In the genomic region with DNA sequence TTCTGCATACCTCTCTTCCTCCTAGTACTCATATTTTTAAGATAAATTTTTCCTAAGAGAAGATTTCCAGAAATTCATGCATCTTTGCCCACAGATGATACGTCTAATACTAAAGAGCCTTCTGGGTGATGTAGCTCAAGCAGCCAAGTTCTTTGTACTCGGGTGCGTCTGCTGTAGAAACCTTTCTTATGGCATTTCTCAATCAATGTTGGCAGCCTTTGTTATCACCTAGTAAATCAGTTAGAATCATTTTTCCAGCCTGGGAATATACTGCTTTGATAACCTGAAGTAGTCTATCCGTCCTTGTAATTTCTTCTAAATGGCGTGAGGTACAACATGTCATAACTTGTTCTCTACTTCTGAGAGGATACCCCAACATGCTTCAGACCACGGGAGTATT, we compare ENCODE assay signal across 19 cellular contexts.
"Had no signal": no experiment of that assay in that cellular context is flagged by ENCODE, and none has a peak within 500 bp of the region (broad histone marks: within the 10 kb centered on the region; RNA-seq: fewer than 3 reads in every experiment).

No MANE protein-coding gene starts in this region.

- H3K4me1 Mint-ChIP-seq: immature natural killer cell had no signal

- DNase-seq: cortex of kidney; effector CD8-positive, alpha-beta T cell; effector memory CD8-positive, alpha-beta T cell; foreskin keratinocyte; heart left ventricle; hypothalamus; immature natural killer cell; islet precursor cell; kidney; kidney glomerular epithelial cell; left lung; left ventricle myocardium superior; lower lobe of right lung; mesenchymal stem cell had no signal

- H3K36me3 Mint-ChIP-seq: immature natural killer cell, mesothelial cell of epicardium had no signal

- H3K27ac ChIP-seq: esophagus muscularis mucosa, foreskin keratinocyte, gastroesophageal sphincter, left lung, lower lobe of right lung had no signal

- ATAC-seq: effector memory CD8-positive, alpha-beta T cell; foreskin keratinocyte; gastroesophageal sphincter; heart left ventricle; left lung; left ventricle myocardium superior; lower lobe of right lung had no signal

- H3K4me3 ChIP-seq: esophagus muscularis mucosa, gastroesophageal sphincter, heart left ventricle, hepatocyte, left lung, lower lobe of right lung had no signal

- H3K27ac Mint-ChIP-seq: dendritic cell treated with granulocyte-macrophage colony-stimulating factor and Interleukin-4, amounts not matched to agents 40 ng/mL and 50 ng/mL, for 4 days; effector memory CD8-positive, alpha-beta T cell; immature natural killer cell; mesothelial cell of epicardium had no signal

- H3K4me1 ChIP-seq: foreskin keratinocyte, gastroesophageal sphincter, left lung, lower lobe of right lung had no signal

- H3K27me3 ChIP-seq: esophagus muscularis mucosa, foreskin keratinocyte, gastroesophageal sphincter, heart left ventricle, hepatocyte, left lung had no signal

- H3K79me2 ChIP-seq: hepatocyte had no signal

- H3K9me3 Mint-ChIP-seq: dendritic cell treated with granulocyte-macrophage colony-stimulating factor and Interleukin-4, amounts not matched to agents 40 ng/mL and 50 ng/mL, for 4 days; effector memory CD8-positive, alpha-beta T cell had no signal

- H2AFZ ChIP-seq: hepatocyte had no signal

- H3K4me3 Mint-ChIP-seq: dendritic cell treated with granulocyte-macrophage colony-stimulating factor and Interleukin-4, amounts not matched to agents 40 ng/mL and 50 ng/mL, for 4 days; effector memory CD8-positive, alpha-beta T cell; immature natural killer cell; mesothelial cell of epicardium had no signal

- H3K9me3 ChIP-seq: esophagus muscularis mucosa, gastroesophageal sphincter, left lung, lower lobe of right lung had no signal

- H3K27me3 Mint-ChIP-seq: dendritic cell treated with granulocyte-macrophage colony-stimulating factor and Interleukin-4, amounts not matched to agents 40 ng/mL and 50 ng/mL, for 4 days; effector memory CD8-positive, alpha-beta T cell had no signal

- H3K36me3 ChIP-seq: esophagus muscularis mucosa, gastroesophageal sphincter, heart left ventricle, left lung, lower lobe of right lung had no signal
